In the genomic region with DNA sequence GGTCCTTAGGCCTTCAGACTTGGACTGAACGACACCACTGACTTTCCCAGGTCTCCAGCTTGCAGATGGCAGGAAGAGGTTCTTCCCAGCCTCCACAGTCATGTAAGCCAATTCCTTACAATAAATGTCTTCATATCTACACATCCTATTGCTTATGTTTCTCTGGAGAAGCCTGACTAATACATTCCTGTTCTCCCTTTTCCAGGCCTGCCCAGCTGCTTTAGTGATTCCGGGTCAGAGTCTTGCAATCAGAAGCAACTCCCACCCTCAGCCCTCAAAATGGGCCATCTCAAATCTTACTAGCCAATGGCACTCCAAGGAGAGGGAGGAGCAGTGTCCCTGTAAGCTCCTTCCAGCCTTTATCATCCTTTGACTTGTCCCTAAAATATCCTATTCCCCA, we compare ENCODE assay signal across 24 cellular contexts. TPM values are rescaled to one million over a fixed set of nuclear protein-coding genes. Genes with fewer than 3 reads are reported as not detected.
"Had no signal": no experiment of that assay in that cellular context is flagged by ENCODE, and none has a peak within 500 bp of the region (broad histone marks: within the 10 kb centered on the region; RNA-seq: fewer than 3 reads in every experiment).

No MANE protein-coding gene starts in this region.

- H3K9me3 ChIP-seq: body of pancreas, prostate gland, right lobe of liver, stomach, vagina had no signal

- H3K36me3 Mint-ChIP-seq: activated naive CD8-positive, alpha-beta T cell; WTC11 had no signal

- ATAC-seq: activated CD4-positive, alpha-beta T cell treated with anti-CD3 and anti-CD28 coated beads for 36 hours; body of pancreas; left ventricle myocardium superior; right lobe of liver; T-helper 17 cell; WTC11 had no signal

- H3K27ac Mint-ChIP-seq: activated CD4-positive, alpha-beta T cell treated with anti-CD3 and anti-CD28 coated beads for 36 hours; activated naive CD8-positive, alpha-beta T cell; T-helper 17 cell; WTC11 had no signal

- H3K27me3 ChIP-seq: body of pancreas, right lobe of liver, stomach, vagina had no signal

- H3K36me3 ChIP-seq: prostate gland, right lobe of liver, stomach, vagina had no signal

- H3K4me3 ChIP-seq: body of pancreas, coronary artery, prostate gland, right lobe of liver, stomach, vagina had no signal

- H3K27ac ChIP-seq: body of pancreas, coronary artery, prostate gland, right lobe of liver, stomach, vagina had no signal

- DNase-seq: activated CD4-positive, alpha-beta T cell treated with anti-CD3 and anti-CD28 coated beads for 36 hours; activated CD4-positive, alpha-beta T cell treated with anti-CD3 and anti-CD28 coated beads, Interleukin-2, amount 50 U/mL, for 48 hours; activated T-cell treated with anti-CD3 and anti-CD28 coated beads for 4 hours; amygdala; body of pancreas; central memory CD4-positive, alpha-beta T cell; erythroblast; foreskin melanocyte; left ventricle myocardium superior; right lobe of liver; small intestine; stimulated activated CD4-positive, alpha-beta T cell treated with anti-CD3 and anti-CD28 coated beads, Interleukin-4, amount 100 ng/mL, for 1 hour; stomach; T-helper 17 cell; trophoblast cell had no signal

- H3K4me3 Mint-ChIP-seq: activated CD4-positive, alpha-beta T cell treated with anti-CD3 and anti-CD28 coated beads for 36 hours; activated naive CD8-positive, alpha-beta T cell; T-helper 17 cell; WTC11 had no signal

- H3K4me1 Mint-ChIP-seq: activated CD4-positive, alpha-beta T cell treated with anti-CD3 and anti-CD28 coated beads for 36 hours; T-helper 17 cell had no signal

- H3K9me3 Mint-ChIP-seq: WTC11 had no signal

RNA-seq across cellular contexts. Expression of gene SLC1A7, which starts 37.8 kb away (rescaled TPM):
- total RNA-seq: activated CD4-positive, alpha-beta T cell treated with anti-CD3 and anti-CD28 coated beads for 36 hours; body of pancreas; kidney epithelial cell; osteocyte; T-helper 17 cell; temporal lobe; vagina; WTC11 had no signal
- polyA plus RNA-seq: neural cell had no signal
